In the genomic region with DNA sequence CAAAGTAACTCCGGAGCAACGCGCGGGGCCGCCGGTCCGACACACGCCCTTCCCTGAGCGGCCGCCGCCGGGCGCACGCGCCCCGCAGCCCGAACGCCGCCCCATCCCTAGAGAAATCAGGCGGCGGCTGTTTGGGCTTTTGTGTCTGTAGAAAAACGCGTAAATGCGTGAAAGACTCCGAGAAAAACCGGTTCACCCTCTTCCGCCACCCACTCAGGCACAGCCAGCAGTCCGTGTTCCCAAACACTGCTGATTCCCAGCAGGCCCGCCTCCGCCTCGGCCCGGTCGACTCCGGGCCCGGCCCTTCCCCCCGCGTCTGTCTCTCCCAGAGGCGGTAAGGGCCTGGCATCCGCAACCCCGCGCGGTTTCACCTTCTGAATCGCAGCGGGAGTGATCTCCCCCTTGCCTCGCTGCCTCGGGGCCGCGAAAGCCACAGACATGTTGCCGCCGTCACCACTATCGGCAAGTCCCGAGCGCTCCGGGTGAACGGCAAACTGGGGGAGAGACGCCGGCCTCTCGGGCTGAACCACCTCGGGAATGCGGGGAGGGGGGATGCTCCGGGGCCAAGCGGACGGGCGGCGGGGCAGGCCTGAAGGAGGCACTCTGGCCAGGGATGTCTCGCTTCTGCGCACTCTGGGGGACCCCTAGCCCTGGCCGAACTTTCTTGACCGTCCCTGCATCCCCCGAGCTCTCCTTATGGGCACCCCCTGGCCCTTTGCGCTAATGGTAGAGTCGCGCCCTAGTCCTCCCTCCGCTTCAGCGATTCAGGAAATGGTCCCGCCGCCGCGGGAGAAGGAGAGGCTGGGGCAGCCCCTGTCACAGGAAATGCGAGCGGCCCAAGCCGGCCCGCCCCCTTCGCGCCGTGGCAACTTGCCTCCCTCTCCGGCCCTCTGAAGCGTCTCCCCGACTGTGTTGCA, we compare ENCODE assay signal across 8 cellular contexts. TPM values are rescaled to one million over a fixed set of nuclear protein-coding genes. Genes with fewer than 3 reads are reported as not detected.
DNase-seq lines count a peak whose midpoint lies in the region; ATAC-seq, FAIRE-seq and TF ChIP-seq lines count a peak whose summit lies in the region.

A gene with protein sequence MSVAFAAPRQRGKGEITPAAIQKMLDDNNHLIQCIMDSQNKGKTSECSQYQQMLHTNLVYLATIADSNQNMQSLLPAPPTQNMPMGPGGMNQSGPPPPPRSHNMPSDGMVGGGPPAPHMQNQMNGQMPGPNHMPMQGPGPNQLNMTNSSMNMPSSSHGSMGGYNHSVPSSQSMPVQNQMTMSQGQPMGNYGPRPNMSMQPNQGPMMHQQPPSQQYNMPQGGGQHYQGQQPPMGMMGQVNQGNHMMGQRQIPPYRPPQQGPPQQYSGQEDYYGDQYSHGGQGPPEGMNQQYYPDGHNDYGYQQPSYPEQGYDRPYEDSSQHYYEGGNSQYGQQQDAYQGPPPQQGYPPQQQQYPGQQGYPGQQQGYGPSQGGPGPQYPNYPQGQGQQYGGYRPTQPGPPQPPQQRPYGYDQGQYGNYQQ (minus strand): TSS at position 484 of the 917 bp plus-strand sequence. CDS start 44 bp downstream, at position 440.

- peaks cover 30% of the 10 kb centered on the region for H3K36me3 Mint-ChIP-seq in Calu3 (ENCODE audit: insufficient read depth, unreplicated experiment)

- FAIRE-seq in endothelial cell of umbilical vein (lab: Jason Lieb, UNC) = peak; percentile 86

- H4K20me1 ChIP-seq in OCI-LY3 (ENCODE audit: insufficient read depth, low read length) (peaks cover 41% of the 10 kb centered on the region), endothelial cell of umbilical vein (replicated peaks; ENCODE audit: control insufficient read depth, extremely low read depth, insufficient read depth, low read length) (peaks cover 7% of the 10 kb centered on the region)

- peaks cover 22% of the 10 kb centered on the region for H3K36me3 ChIP-seq in HUES6 (ENCODE audit: control insufficient read depth, insufficient read depth, low read length)
- peaks cover 16% of the 10 kb centered on the region for H3K36me3 ChIP-seq in OCI-LY3 (replicated peaks; ENCODE audit: low read depth, low read length)
- peaks cover 0 to 5% of the 10 kb centered on the region in 2 experiments for H3K36me3 ChIP-seq in endothelial cell of umbilical vein (ENCODE audit: control insufficient read depth in 2 of 2, extremely low read depth in 1 of 2, insufficient read depth in 2 of 2, low read length in 2 of 2)

- ATAC-seq in GM21423 (IDR thresholded peaks at IDR 0.05; ENCODE audit: unreplicated experiment) = peak; percentile 78

- no peaks in the 10 kb centered on the region for H3K27me3 ChIP-seq in HUES6 (ENCODE audit: control insufficient read depth, insufficient read depth, low read length)
- no peaks in the 10 kb centered on the region for H3K27me3 ChIP-seq in OCI-LY3 (ENCODE audit: low read depth, low read length)
- no peaks in the 10 kb centered on the region for H3K27me3 ChIP-seq in endothelial cell of umbilical vein (ENCODE audit: control insufficient read depth in 2 of 2, insufficient read depth in 2 of 2, low read length in 2 of 2)

- no peaks in the 10 kb centered on the region for H3K9me3 Mint-ChIP-seq in Calu3 (ENCODE audit: low read depth, unreplicated experiment)

- peak within 1 kb of the TSS; percentile 99 for H3K4me3 Mint-ChIP-seq in Calu3 (ENCODE audit: low read depth, unreplicated experiment)

- TF ChIP-seq CTCF in Calu3 (IDR thresholded peaks at IDR 0.05; ENCODE audit: unreplicated experiment) = no peak
- TF ChIP-seq CTCF in OCI-LY3 (IDR thresholded peaks at IDR 0.05; ENCODE audit: low read depth, low read length) = peak; percentile 9; the same call in 1 of the 2 replicates
- no peak for TF ChIP-seq CTCF in endothelial cell of umbilical vein (IDR thresholded peaks at IDR 0.05; ENCODE audit: extremely low read depth in 1 of 2, insufficient read depth in 1 of 2, low read depth in 1 of 2, low read length in 2 of 2)

- H3K4me1 Mint-ChIP-seq in Calu3 (ENCODE audit: low read depth, unreplicated experiment) = peaks cover 17% of the 10 kb centered on the region

- POLR2A ChIA-PET in endothelial cell of umbilical vein (lab: Charles Lee) = no interaction called here

- H3K4me1 ChIP-seq in HUES6 (ENCODE audit: control insufficient read depth, insufficient read depth, low read length) = peaks cover 8% of the 10 kb centered on the region; the same call in 1 of the 2 replicates
- peaks cover 31% of the 10 kb centered on the region for H3K4me1 ChIP-seq in OCI-LY3 (ENCODE audit: low read length)
- H3K4me1 ChIP-seq in endothelial cell of umbilical vein (ENCODE audit: control insufficient read depth, extremely low read depth, insufficient read depth, low read length) = peaks cover 18% of the 10 kb centered on the region

- BruUV-seq in Calu3 (replicated peaks; lab: Mats Ljungman, UMichigan) (no TSS peak), endothelial cell of umbilical vein (replicated peaks; lab: Mats Ljungman, UMichigan) (TSS peak; percentile 52)

- dilution Hi-C loops in endothelial cell of umbilical vein (cut with MboI; ENCODE audit: extremely low pct_ligation_motif_present, low sequenced_read_pairs) = no loop called here

- no peaks in the 10 kb centered on the region for H3K27me3 Mint-ChIP-seq in Calu3 (ENCODE audit: unreplicated experiment)

- peaks cover 49% of the 10 kb centered on the region for H3K79me2 ChIP-seq in OCI-LY3 (ENCODE audit: low read length)
- H3K79me2 ChIP-seq in endothelial cell of umbilical vein (ENCODE audit: control insufficient read depth, insufficient read depth, low read length) = peaks cover 48% of the 10 kb centered on the region

- H3K9me1 ChIP-seq in endothelial cell of umbilical vein (replicated peaks; ENCODE audit: control insufficient read depth, extremely low read depth, insufficient read depth, low read length) = no peaks in the 10 kb centered on the region

- CTCF ChIA-PET in Calu3 (lab: Charles Lee) (no interaction called here), endothelial cell of umbilical vein (lab: Charles Lee) (no interaction called here)

- H2AFZ ChIP-seq in OCI-LY3 (ENCODE audit: low read depth, low read length) (peak within 1 kb of the TSS; percentile 98), endothelial cell of umbilical vein (ENCODE audit: low read depth, low read length) (peak within 1 kb of the TSS; percentile 88)

- H3K9ac ChIP-seq in HUES6 (ENCODE audit: low read length) = peak within 1 kb of the TSS; percentile 97
- H3K9ac ChIP-seq in OCI-LY3 (ENCODE audit: low read length) = peak within 1 kb of the TSS; percentile 97
- H3K9ac ChIP-seq in endothelial cell of umbilical vein (replicated peaks; ENCODE audit: extremely low read depth, insufficient read depth, low read length) = peak within 1 kb of the TSS; percentile 99

- H3K9me3 ChIP-seq in HUES6 (ENCODE audit: control insufficient read depth, insufficient read depth, low read depth, low read length) (no peaks in the 10 kb centered on the region), OCI-LY3 (ENCODE audit: insufficient read depth, low read length) (no peaks in the 10 kb centered on the region), endothelial cell of umbilical vein (replicated peaks; ENCODE audit: control insufficient read depth, insufficient read depth, low read length) (no peaks in the 10 kb centered on the region)

- peak within 1 kb of the TSS; percentile 86 for H3K27ac Mint-ChIP-seq in Calu3 (ENCODE audit: unreplicated experiment)

- intact Hi-C loops in Calu3 (cut with micrococcal nuclease; ENCODE audit: unreplicated experiment) = no loop called here
- intact Hi-C loops in endothelial cell of umbilical vein (cut with micrococcal nuclease) = loop anchor here (2.0 to 5.0 kb wide), 3 partner anchors 68 to 557 kb away; a partner anchor contains a TSS

- H3K27ac ChIP-seq in HUES6 (ENCODE audit: low read depth, low read length) = peak within 1 kb of the TSS; percentile 99
- peak within 1 kb of the TSS; percentile 90 for H3K27ac ChIP-seq in OCI-LY3 (ENCODE audit: low read length)
- H3K27ac ChIP-seq in endothelial cell of umbilical vein (ENCODE audit: insufficient read depth, low read depth, low read length) = peak within 1 kb of the TSS; percentile 99

- DNase-seq in Calu3 (peak; percentile 94), activated T-cell treated with anti-CD3 and anti-CD28 coated beads for 1 hour (ENCODE audit: low read depth) (peak; percentile 83), endothelial cell of umbilical vein (ENCODE audit: low read depth, low spot score) (peak; percentile 92), middle frontal gyrus (ENCODE audit: extremely low spot score, low spot score) (peak; percentile 83)
- DNase-seq in stimulated activated CD8-positive, alpha-beta memory T cell treated with anti-CD3 and anti-CD28 coated beads, Interleukin-2, amount 100 ng/mL, for 48 hours (ENCODE audit: low read depth in 2 of 2) = peak; percentile 86 to 88

- TF ChIP-seq POLR2A in endothelial cell of umbilical vein (IDR thresholded peaks at IDR 0.05; ENCODE audit: low read depth, low read length) = peak; percentile 86

- H3K4me2 ChIP-seq in OCI-LY3 (ENCODE audit: low read length) (peak within 1 kb of the TSS; percentile 98), endothelial cell of umbilical vein (ENCODE audit: insufficient read depth, low read length) (peak within 1 kb of the TSS; percentile 80)

- H3K4me3 ChIP-seq in HUES6 (ENCODE audit: low read depth, low read length) = peak within 1 kb of the TSS; percentile 77
- H3K4me3 ChIP-seq in OCI-LY3 (ENCODE audit: low read length) = peak within 1 kb of the TSS; percentile 97
- peak within 1 kb of the TSS; percentile 91 to 98 (median 91) for H3K4me3 ChIP-seq in endothelial cell of umbilical vein (replicated peaks in 1 of 3; ENCODE audit: insufficient read depth in 1 of 3, low read depth in 1 of 3, low read length in 3 of 3)

TF ChIP-seq in endothelial cell of umbilical vein, 7 proteins besides CTCF, POLR2A, EP300 and RAD21 (continues in another document):
- TF ChIP-seq GATA2 (IDR thresholded peaks at IDR 0.05; ENCODE audit: insufficient read depth, insufficient read length, low read depth, low read length) = no peak
- no peak for TF ChIP-seq EZH2 (IDR thresholded peaks at IDR 0.05; ENCODE audit: borderline replicate concordance, low read depth, low read length, severe bottlenecking)
- no peak for TF ChIP-seq JUN (IDR thresholded peaks at IDR 0.05; ENCODE audit: borderline replicate concordance, insufficient read depth, insufficient read length, low read depth)
- no peak for TF ChIP-seq MYC (IDR thresholded peaks at IDR 0.05; ENCODE audit: low read depth, low read length)

RNA-seq across cellular contexts. Expression of the gene that starts here (rescaled TPM):
- 86.6 and 89.9 TPM in 2 replicates for total RNA-seq in Calu3 (2022)
- 68.4 TPM in 2 replicates for total RNA-seq in endothelial cell of umbilical vein
- polyA plus RNA-seq in endothelial cell of umbilical vein = 124 and 204 TPM in 2 replicates
- 73.7 and 85.0 TPM in 2 replicates for polyA plus RNA-seq in endothelial cell of umbilical vein (2011; cell fraction: cytosol; rRNA removed)
- polyA plus RNA-seq in endothelial cell of umbilical vein (2011; cell fraction: nucleus; rRNA removed) = 337 and 478 TPM in 2 replicates
- 44.0 and 54.1 TPM in 2 replicates for polyA plus RNA-seq in endothelial cell of umbilical vein (2012)
- polyA minus RNA-seq in endothelial cell of umbilical vein = 245 and 263 TPM in 2 replicates
- 140 TPM for polyA minus RNA-seq in endothelial cell of umbilical vein (2011; cell fraction: cytosol; rRNA and poly(A)+ RNA removed)
- 324 and 437 TPM in 2 replicates for polyA minus RNA-seq in endothelial cell of umbilical vein (2011; cell fraction: nucleus; rRNA and poly(A)+ RNA removed)

Comparison
In these comparisons a context has a peak if more than half of its experiments do, and no peak if none do; other contexts are left out.
1. Peak in every context shown above with its lines: DNase-seq, ATAC-seq, H3K4me3 ChIP-seq and H3K27ac ChIP-seq.